ENCODE assay signal across 2 cellular contexts in the genomic region with DNA sequence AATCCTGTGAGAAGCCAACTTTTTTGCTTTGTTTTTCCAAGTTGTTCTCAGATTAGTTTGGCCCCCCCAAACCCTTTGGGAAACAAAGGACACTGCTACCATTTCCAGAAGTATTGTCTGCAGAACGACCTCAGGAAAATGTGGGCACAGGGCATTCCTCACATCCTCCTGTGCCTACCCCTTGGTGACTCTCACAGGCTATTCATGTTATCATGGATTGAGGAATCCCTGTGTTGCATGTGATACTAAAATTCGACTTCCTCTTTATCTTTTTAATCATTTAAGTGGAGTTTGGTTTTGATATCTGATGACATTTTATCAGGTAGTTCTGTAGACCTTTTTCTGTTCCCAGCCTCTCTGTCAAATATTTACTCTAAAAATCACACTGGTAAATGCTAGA.
TF ChIP-seq lines count a peak whose summit lies in the region.

No MANE protein-coding gene starts in this region.

TF ChIP-seq in SK-N-SH, 30 proteins besides CTCF, POLR2A, EP300 and RAD21 (continued from another document):
- TF ChIP-seq RFX5 (IDR thresholded peaks at IDR 0.05; ENCODE audit: low read length), result no peak
- TF ChIP-seq YY1 (IDR thresholded peaks at IDR 0.05; ENCODE audit: low read depth), result no peak
- TF ChIP-seq ELF1 (IDR thresholded peaks at IDR 0.05), result no peak
- no peak for TF ChIP-seq TCF12 (IDR thresholded peaks at IDR 0.05)
- TF ChIP-seq RCOR1 (IDR thresholded peaks at IDR 0.05; ENCODE audit: low read length), result no peak
- TF ChIP-seq, protein P1, sequence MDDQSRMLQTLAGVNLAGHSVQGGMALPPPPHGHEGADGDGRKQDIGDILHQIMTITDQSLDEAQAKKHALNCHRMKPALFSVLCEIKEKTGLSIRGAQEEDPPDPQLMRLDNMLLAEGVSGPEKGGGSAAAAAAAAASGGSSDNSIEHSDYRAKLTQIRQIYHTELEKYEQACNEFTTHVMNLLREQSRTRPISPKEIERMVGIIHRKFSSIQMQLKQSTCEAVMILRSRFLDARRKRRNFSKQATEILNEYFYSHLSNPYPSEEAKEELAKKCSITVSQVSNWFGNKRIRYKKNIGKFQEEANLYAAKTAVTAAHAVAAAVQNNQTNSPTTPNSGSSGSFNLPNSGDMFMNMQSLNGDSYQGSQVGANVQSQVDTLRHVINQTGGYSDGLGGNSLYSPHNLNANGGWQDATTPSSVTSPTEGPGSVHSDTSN (IDR thresholded peaks at IDR 0.05), result no peak
- TF ChIP-seq POLR2AphosphoS5 (IDR thresholded peaks at IDR 0.05; ENCODE audit: low read depth, low read length), result no peak
- TF ChIP-seq GATA2 (CRISPR knock-in tag; IDR thresholded peaks at IDR 0.05), result no peak
- TF ChIP-seq GABPA (IDR thresholded peaks at IDR 0.05; ENCODE audit: low read depth), result no peak
- no peak for TF ChIP-seq MXI1 (IDR thresholded peaks at IDR 0.05; ENCODE audit: low read depth, low read length)
- TF ChIP-seq TEAD4 (IDR thresholded peaks at IDR 0.05; ENCODE audit: borderline replicate concordance, insufficient read depth), result no peak
- TF ChIP-seq FOXM1 (IDR thresholded peaks at IDR 0.05; ENCODE audit: low read depth), result no peak
- TF ChIP-seq EZH2phosphoT487 (IDR thresholded peaks at IDR 0.05; ENCODE audit: borderline replicate concordance, low read depth), result no peak
- no peak for TF ChIP-seq FOSL2 (IDR thresholded peaks at IDR 0.05; ENCODE audit: borderline replicate concordance, low read depth)

TF ChIP-seq in SK-N-SH treated with all-trans-retinoic acid at 6 μM for 48 hours, 23 proteins besides CTCF, POLR2A, EP300 and RAD21 (continued from another document):
- TF ChIP-seq, protein P2, sequence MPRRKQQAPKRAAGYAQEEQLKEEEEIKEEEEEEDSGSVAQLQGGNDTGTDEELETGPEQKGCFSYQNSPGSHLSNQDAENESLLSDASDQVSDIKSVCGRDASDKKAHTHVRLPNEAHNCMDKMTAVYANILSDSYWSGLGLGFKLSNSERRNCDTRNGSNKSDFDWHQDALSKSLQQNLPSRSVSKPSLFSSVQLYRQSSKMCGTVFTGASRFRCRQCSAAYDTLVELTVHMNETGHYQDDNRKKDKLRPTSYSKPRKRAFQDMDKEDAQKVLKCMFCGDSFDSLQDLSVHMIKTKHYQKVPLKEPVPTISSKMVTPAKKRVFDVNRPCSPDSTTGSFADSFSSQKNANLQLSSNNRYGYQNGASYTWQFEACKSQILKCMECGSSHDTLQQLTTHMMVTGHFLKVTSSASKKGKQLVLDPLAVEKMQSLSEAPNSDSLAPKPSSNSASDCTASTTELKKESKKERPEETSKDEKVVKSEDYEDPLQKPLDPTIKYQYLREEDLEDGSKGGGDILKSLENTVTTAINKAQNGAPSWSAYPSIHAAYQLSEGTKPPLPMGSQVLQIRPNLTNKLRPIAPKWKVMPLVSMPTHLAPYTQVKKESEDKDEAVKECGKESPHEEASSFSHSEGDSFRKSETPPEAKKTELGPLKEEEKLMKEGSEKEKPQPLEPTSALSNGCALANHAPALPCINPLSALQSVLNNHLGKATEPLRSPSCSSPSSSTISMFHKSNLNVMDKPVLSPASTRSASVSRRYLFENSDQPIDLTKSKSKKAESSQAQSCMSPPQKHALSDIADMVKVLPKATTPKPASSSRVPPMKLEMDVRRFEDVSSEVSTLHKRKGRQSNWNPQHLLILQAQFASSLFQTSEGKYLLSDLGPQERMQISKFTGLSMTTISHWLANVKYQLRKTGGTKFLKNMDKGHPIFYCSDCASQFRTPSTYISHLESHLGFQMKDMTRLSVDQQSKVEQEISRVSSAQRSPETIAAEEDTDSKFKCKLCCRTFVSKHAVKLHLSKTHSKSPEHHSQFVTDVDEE (CRISPR knock-in tag; IDR thresholded peaks at IDR 0.05), result no peak
- no peak for TF ChIP-seq CSDC2 (CRISPR knock-in tag; IDR thresholded peaks at IDR 0.05)
